13 cellular contexts compared by ENCODE assay signal in genomic region chr17:32588982-32589381, GRCh38.
DNase-seq lines count a peak whose midpoint lies in the region; ATAC-seq, FAIRE-seq and TF ChIP-seq lines count a peak whose summit lies in the region.
"Had no signal": no experiment of that assay in that cellular context is flagged by ENCODE, and none has a peak within 500 bp of the region (broad histone marks: within the 10 kb centered on the region; RNA-seq: fewer than 3 reads in every experiment).

No MANE protein-coding gene starts in this region.

- no peaks in the 10 kb centered on the region for H3K36me3 ChIP-seq in GM12878 (ENCODE audit: control insufficient read depth in 2 of 2, insufficient read depth in 2 of 2, low read length in 1 of 2)

- 83% methylated on average over 6 of the region's 6 CpGs for WGBS in GM12878 (ENCODE audit: insufficient coverage, insufficient replicate concordance, low lambda C conversion rate, missing lambda C conversion rate)

- no peak overlapping the region for H3K4me2 ChIP-seq in GM12878 (ENCODE audit: control insufficient read depth, insufficient read depth)

- no peak overlapping the region for H3K4me3 ChIP-seq in GM12878

- H3K36me3 Mint-ChIP-seq in HFFc6 (ENCODE audit: low read depth) (no peaks in the 10 kb centered on the region; the same call in 1 of the 2 replicates), mesothelial cell of epicardium (peaks cover 10% of the 10 kb centered on the region)

- H3K27ac Mint-ChIP-seq in HFFc6 (no peak overlapping the region), mesothelial cell of epicardium (no peak overlapping the region)

- H3K27me3 Mint-ChIP-seq in HFFc6 (ENCODE audit: insufficient read depth), result no peaks in the 10 kb centered on the region; the same call in 1 of the 2 replicates
- no peaks in the 10 kb centered on the region for H3K27me3 Mint-ChIP-seq in mesothelial cell of epicardium (ENCODE audit: low read depth)
- H3K27me3 Mint-ChIP-seq: central memory CD8-positive, alpha-beta T cell had no signal

- H3K9me3 ChIP-seq in GM12878 (replicated peaks; ENCODE audit: control insufficient read depth, insufficient read depth, low read length), result no peaks in the 10 kb centered on the region; the same call in 2 of the 3 replicates

- ATAC-seq in GM12878, result peak; percentile 74
- ATAC-seq: left cardiac atrium; stimulated activated naive CD8-positive, alpha-beta T cell treated with anti-CD3 and anti-CD28 coated beads, Interleukin-15, Interleukin-2, amounts not matched to agents 100 U/mL and 50 U/mL, for 24 hours had no signal

- RAD21 ChIA-PET in GM12878 (lab: Charles Lee; ENCODE audit: unreplicated experiment), result interaction anchor here (1.1 kb wide), 1 partner anchor 48 kb away, joined by 3 read pairs; no protein-coding TSS in a partner anchor

- intact Hi-C loops in GM12878 (cut with micrococcal nuclease; ENCODE audit: unreplicated experiment), result no loop called here

- TF ChIP-seq CTCF in HFFc6 (IDR thresholded peaks at IDR 0.05), result peak; percentile 67
- TF ChIP-seq CTCF in GM12878 (IDR thresholded peaks at IDR 0.05 in 2 of 3, conservative IDR thresholded peaks at IDR 0.05 in 1 of 3; ENCODE audit: control insufficient read depth in 2 of 3, extremely low read depth in 1 of 3, insufficient read depth in 1 of 3, low read depth in 3 of 3, low read length in 3 of 3), result peak in 2 of 3 experiments; percentile 31 to 32; a peak in 2 of 6 replicates
- TF ChIP-seq CTCF in mesothelial cell of epicardium (IDR thresholded peaks at IDR 0.05; ENCODE audit: unreplicated experiment), result peak; percentile 26

- SMC1A ChIA-PET in GM12878 (lab: Charles Lee; ENCODE audit: uncharacterized antibody, unreplicated experiment), result interaction anchor here (1.1 to 3.7 kb wide), 4 partner anchors 12 to 98 kb away, joined by 3 to 29 read pairs (median 5); no protein-coding TSS in a partner anchor

- TF ChIP-seq RAD21 in GM12878 (IDR thresholded peaks at IDR 0.05; ENCODE audit: insufficient read depth, low read depth, low read length), result 0 out of 2 replicates have a peak, but pooled peaks have one; percentile 18

- H3K27me3 ChIP-seq in GM12878 (replicated peaks in 1 of 2; ENCODE audit: control insufficient read depth in 2 of 2, insufficient read depth in 2 of 2, low read length in 1 of 2), result no peaks in the 10 kb centered on the region

- TF ChIP-seq EP300 in GM12878 (IDR thresholded peaks at IDR 0.05; ENCODE audit: borderline replicate concordance in 1 of 2, control insufficient read depth in 1 of 2, low read depth in 2 of 2, low read length in 2 of 2), result no peak

- H4K20me1 ChIP-seq in GM12878 (ENCODE audit: control insufficient read depth, insufficient read depth), result no peaks in the 10 kb centered on the region

- DNase-seq in NCI-H2227 (lab: John Stamatoyannopoulos, UW; ENCODE audit: unreplicated experiment) (peak; percentile 0), NCI-H2227 treated with DMSO at 0.1 percent for 48 hours (lab: John Stamatoyannopoulos, UW) (no peak), HFFc6 (no peak), GM12878 (ENCODE audit: low read depth, low spot score) (no peak), mesothelial cell of epicardium (ENCODE audit: low spot score in 2 of 2, unreplicated experiment in 2 of 2) (no peak), NCI-H2171 (lab: John Stamatoyannopoulos, UW) (no peak), HPDE6-E6E7 (ENCODE audit: extremely low spot score) (no peak)
- DNase-seq in stimulated activated CD4-positive, alpha-beta T cell treated with anti-CD3 and anti-CD28 coated beads, Interleukin-2, amount 100 ng/mL, for 24 hours, result no peak
- DNase-seq: HCEC 1CT; left cardiac atrium; NCI-H1048; stimulated activated naive CD8-positive, alpha-beta T cell treated with anti-CD3 and anti-CD28 coated beads, Interleukin-15, Interleukin-2, amounts not matched to agents 100 U/mL and 50 U/mL, for 24 hours had no signal

- peak; percentile 18 for FAIRE-seq in GM12878 (lab: Jason Lieb, UNC)

- POLR2A ChIA-PET in GM12878 (lab: Charles Lee), result no interaction called here

- no peak overlapping the region for H3K4me3 Mint-ChIP-seq in HFFc6
- no peak overlapping the region for H3K4me3 Mint-ChIP-seq in mesothelial cell of epicardium
- H3K4me3 Mint-ChIP-seq: central memory CD8-positive, alpha-beta T cell had no signal

- BruUV-seq in GM12878 (replicated peaks; lab: Mats Ljungman, UMichigan), result no TSS peak

- no peak for TF ChIP-seq POLR2A in GM12878 (IDR thresholded peaks at IDR 0.05; ENCODE audit: low read depth, low read length)

- no peak overlapping the region for H3K9ac ChIP-seq in GM12878 (ENCODE audit: control insufficient read depth, insufficient read depth, low read length)

- CTCF ChIA-PET in GM12878 (lab: Yijun Ruan, JAX), result interaction anchor here (0.8 to 3.8 kb wide), 8 partner anchors 11 to 348 kb away, joined by 3 to 21 read pairs (median 4); no protein-coding TSS in a partner anchor

- H3K9me3 Mint-ChIP-seq in HFFc6 (peaks cover under 1% of the 10 kb centered on the region; the same call in 1 of the 2 replicates), mesothelial cell of epicardium (peaks cover 3% of the 10 kb centered on the region)
- H3K9me3 Mint-ChIP-seq: central memory CD8-positive, alpha-beta T cell had no signal

- no peak overlapping the region for H3K27ac ChIP-seq in GM12878 (ENCODE audit: control insufficient read depth, insufficient read depth)

- no peaks in the 10 kb centered on the region for H3K79me2 ChIP-seq in GM12878 (ENCODE audit: control insufficient read depth, insufficient read depth, low read length)

- H2AFZ ChIP-seq in GM12878 (ENCODE audit: control insufficient read depth, low read depth, low read length), result no peak overlapping the region

- peaks cover 11% of the 10 kb centered on the region for H3K4me1 Mint-ChIP-seq in HFFc6 (ENCODE audit: low read depth)
- peaks cover 4% of the 10 kb centered on the region for H3K4me1 Mint-ChIP-seq in mesothelial cell of epicardium
- H3K4me1 Mint-ChIP-seq: central memory CD8-positive, alpha-beta T cell had no signal

- no peaks in the 10 kb centered on the region for H3K4me1 ChIP-seq in GM12878 (ENCODE audit: control insufficient read depth, insufficient read depth, low read length)

- in situ Hi-C loops in GM12878 (cut with MboI), result no loop called here

TF ChIP-seq in GM12878, 131 proteins besides CTCF, POLR2A, EP300 and RAD21:
- TF ChIP-seq USF1 (IDR thresholded peaks at IDR 0.05; ENCODE audit: borderline replicate concordance, extremely low read length, insufficient read depth, low read depth, low read length) (no peak), PKNOX1 (IDR thresholded peaks at IDR 0.05) (no peak)
TF ChIP-seq in GM12878: peak in this region for 0.
